Comparison of ENCODE assay signal across 11 cellular contexts in genomic region chr11:103903621-103904323, GRCh38.
DNase-seq lines count a peak whose midpoint lies in the region; ATAC-seq and TF ChIP-seq lines count a peak whose summit lies in the region.
"Had no signal": no experiment of that assay in that cellular context is flagged by ENCODE, and none has a peak within 500 bp of the region (broad histone marks: within the 10 kb centered on the region; RNA-seq: fewer than 3 reads in every experiment).

No MANE protein-coding gene starts in this region.

- ATAC-seq in GM18505 (IDR thresholded peaks at IDR 0.05; ENCODE audit: unreplicated experiment), result peak; percentile 84
- peak; percentile 73 for ATAC-seq in GM19468 (IDR thresholded peaks at IDR 0.05; ENCODE audit: extremely low read depth, unreplicated experiment)
- peak; percentile 86 for ATAC-seq in HG03039 (IDR thresholded peaks at IDR 0.05; ENCODE audit: unreplicated experiment)

- DNase-seq in DMS 273 treated with DMSO at 0.1 percent for 48 hours (lab: John Stamatoyannopoulos, UW) (no peak), nephron progenitor cell (no peak), immature natural killer cell (no peak)
- DNase-seq in activated naive CD8-positive, alpha-beta T cell treated with anti-CD3 and anti-CD28 coated beads for 36 hours, result no peak
- DNase-seq: HCEC 1CT, NCI-H1105 had no signal

- peak overlapping the region; percentile 74 for H3K4me2 ChIP-seq in OCI-LY1 (ENCODE audit: low read length)

- H3K27ac ChIP-seq in OCI-LY1 (ENCODE audit: low read depth, low read length, poor library complexity, severe bottlenecking), result peak overlapping the region; percentile 97
- H3K27ac ChIP-seq: esophagus muscularis mucosa had no signal

- H3K4me1 Mint-ChIP-seq in nephron progenitor cell (peaks cover 5% of the 10 kb centered on the region), immature natural killer cell (peaks cover 25 to 27% of the 10 kb centered on the region in 2 donors)
- no peaks in the 10 kb centered on the region for H3K4me1 Mint-ChIP-seq in activated naive CD8-positive, alpha-beta T cell treated with anti-CD3 and anti-CD28 coated beads for 36 hours

- H3K79me2 ChIP-seq in OCI-LY1 (ENCODE audit: insufficient read depth, low read length), result no peaks in the 10 kb centered on the region

- TF ChIP-seq CTCF in OCI-LY1 (IDR thresholded peaks at IDR 0.05; ENCODE audit: low read length) (no peak), nephron progenitor cell (IDR thresholded peaks at IDR 0.05) (no peak)

- H3K9ac ChIP-seq in OCI-LY1 (ENCODE audit: low read length), result peak overlapping the region; percentile 59

- H3K36me3 ChIP-seq in OCI-LY1 (ENCODE audit: insufficient read depth, low read length), result no peaks in the 10 kb centered on the region
- H3K36me3 ChIP-seq: esophagus muscularis mucosa had no signal

- H3K27ac Mint-ChIP-seq in nephron progenitor cell (no peak overlapping the region), immature natural killer cell (no peak overlapping the region)
- no peak overlapping the region for H3K27ac Mint-ChIP-seq in activated naive CD8-positive, alpha-beta T cell treated with anti-CD3 and anti-CD28 coated beads for 36 hours

- no peak overlapping the region for H2AFZ ChIP-seq in OCI-LY1 (ENCODE audit: low read length)

- 0 out of 2 replicates have a peak, but pooled peaks cover 11% of the 10 kb centered on the region for H3F3A ChIP-seq in OCI-LY1 (ENCODE audit: insufficient read depth, low read length)

- H3K4me3 Mint-ChIP-seq in nephron progenitor cell, result no peak overlapping the region
- no peak overlapping the region for H3K4me3 Mint-ChIP-seq in immature natural killer cell
- no peak overlapping the region for H3K4me3 Mint-ChIP-seq in activated naive CD8-positive, alpha-beta T cell treated with anti-CD3 and anti-CD28 coated beads for 36 hours

- no peak for TF ChIP-seq POLR2A in GM18505 (IDR thresholded peaks at IDR 0.05; ENCODE audit: borderline replicate concordance, extremely low read depth, insufficient read depth, insufficient read length)

- H3K27me3 Mint-ChIP-seq in nephron progenitor cell (ENCODE audit: low read depth, poor library complexity) (no peaks in the 10 kb centered on the region), immature natural killer cell (ENCODE audit: low read depth in 3 of 3) (no peaks in the 10 kb centered on the region)
- no peaks in the 10 kb centered on the region for H3K27me3 Mint-ChIP-seq in activated naive CD8-positive, alpha-beta T cell treated with anti-CD3 and anti-CD28 coated beads for 36 hours

- H3K4me3 ChIP-seq in OCI-LY1 (ENCODE audit: low read depth, low read length, poor library complexity, severe bottlenecking), result peak overlapping the region; percentile 51
- H3K4me3 ChIP-seq: esophagus muscularis mucosa had no signal

- H3K36me3 Mint-ChIP-seq in nephron progenitor cell (ENCODE audit: low read depth) (no peaks in the 10 kb centered on the region), immature natural killer cell (peaks cover 0 to 19% (median 8%) of the 10 kb centered on the region in 3 donors)
- no peaks in the 10 kb centered on the region for H3K36me3 Mint-ChIP-seq in activated naive CD8-positive, alpha-beta T cell treated with anti-CD3 and anti-CD28 coated beads for 36 hours

- no peaks in the 10 kb centered on the region for H3K9me3 ChIP-seq in OCI-LY1 (ENCODE audit: low read length)
- H3K9me3 ChIP-seq: esophagus muscularis mucosa had no signal

- no peaks in the 10 kb centered on the region for H3K9me2 ChIP-seq in OCI-LY1 (ENCODE audit: low read depth, low read length)

- no peaks in the 10 kb centered on the region for H4K20me1 ChIP-seq in OCI-LY1 (ENCODE audit: insufficient read depth, low read length)

- peaks cover 67% of the 10 kb centered on the region for H3K4me1 ChIP-seq in OCI-LY1 (ENCODE audit: insufficient read depth, low read length, severe bottlenecking)

- H3K27me3 ChIP-seq in OCI-LY1 (ENCODE audit: insufficient read depth, low read length), result no peaks in the 10 kb centered on the region
- H3K27me3 ChIP-seq: esophagus muscularis mucosa had no signal

- H3K9me3 Mint-ChIP-seq in nephron progenitor cell, result no peaks in the 10 kb centered on the region
- no peaks in the 10 kb centered on the region for H3K9me3 Mint-ChIP-seq in immature natural killer cell
- H3K9me3 Mint-ChIP-seq in activated naive CD8-positive, alpha-beta T cell treated with anti-CD3 and anti-CD28 coated beads for 36 hours, result no peaks in the 10 kb centered on the region
